In genomic region chr12:75185881-75186280, GRCh38 we compare ENCODE assay signal across 6 cellular contexts. TPM values are rescaled to one million over a fixed set of nuclear protein-coding genes. Genes with fewer than 3 reads are reported as not detected.
"Had no signal": no experiment of that assay in that cellular context is flagged by ENCODE, and none has a peak within 500 bp of the region (broad histone marks: within the 10 kb centered on the region; RNA-seq: fewer than 3 reads in every experiment).

No MANE protein-coding gene starts in this region.

RNA-seq across cellular contexts. Expression of gene KCNC2, which starts 23.8 kb away (rescaled TPM):
- total RNA-seq: HepG2, HT-29, HT1080, IMR-90, K562 had no signal
- polyA plus RNA-seq: HepG2, IgD-negative memory B cell, IMR-90, K562 had no signal
